In genomic region chr4:184598753-184599491, GRCh38 we compare ENCODE assay signal across 20 cellular contexts. TPM values are rescaled to one million over a fixed set of nuclear protein-coding genes. Genes with fewer than 3 reads are reported as not detected.
A peak's percentile ranks its signal among the peaks of the same experiment; 100 is the strongest.
DNase-seq lines count a peak whose midpoint lies in the region; ATAC-seq, FAIRE-seq and TF ChIP-seq lines count a peak whose summit lies in the region.
"Had no signal": no experiment of that assay in that cellular context is flagged by ENCODE, and none has a peak within 500 bp of the region (broad histone marks: within the 10 kb centered on the region; RNA-seq: fewer than 3 reads in every experiment).

No MANE protein-coding gene starts in this region.

- TF ChIP-seq POLR2A in HepG2 (IDR thresholded peaks at IDR 0.05; ENCODE audit: insufficient read depth in 1 of 2, low read depth in 2 of 2, low read length in 2 of 2) (no peak), testis (IDR thresholded peaks at IDR 0.05) (no peak)

- no peaks in the 10 kb centered on the region for H3K79me2 ChIP-seq in HepG2 (ENCODE audit: insufficient read depth, low read length)

- H3K27me3 ChIP-seq in liver (ENCODE audit: control insufficient read depth in 4 of 4, insufficient read depth in 4 of 4, low read length in 3 of 4) (no peaks in the 10 kb centered on the region), HepG2 (ENCODE audit: control insufficient read depth in 1 of 2, insufficient read depth in 2 of 2, low read length in 2 of 2) (no peaks in the 10 kb centered on the region), brain microvascular endothelial cell (replicated peaks) (no peaks in the 10 kb centered on the region), testis (no peaks in the 10 kb centered on the region)
- H3K27me3 ChIP-seq: SJSA1 had no signal

- no peak overlapping the region for H3K4me2 ChIP-seq in HepG2 (ENCODE audit: low read depth, low read length)

- CTCF ChIA-PET in HepG2 (lab: Yijun Ruan, JAX; ENCODE audit: low intra/inter-chr PET ratio, low total read pairs), result no interaction called here

- ATAC-seq in HepG2, result no peak
- ATAC-seq: activated T-helper 17 cell treated with anti-CD3 and anti-CD28 coated beads, Interleukin-2, amount 50 U/mL, for 72 hours; GM12878; psoas muscle had no signal

- no peak overlapping the region for H2AFZ ChIP-seq in HepG2 (ENCODE audit: low read length)

- TF ChIP-seq RAD21 in liver (IDR thresholded peaks at IDR 0.05) (no peak), HepG2 (CRISPR knock-in tag; IDR thresholded peaks at IDR 0.05) (no peak)

- no TSS peak for BruUV-seq in HepG2 (replicated peaks; lab: Mats Ljungman, UMichigan)

- DNase-seq in HepG2 (ENCODE audit: low spot score) (no peak), brain microvascular endothelial cell (peak; percentile 18), mucosa of gallbladder (ENCODE audit: low spot score) (peak; percentile 26), pons (ENCODE audit: low spot score) (no peak), NCI-H2196 (lab: John Stamatoyannopoulos, UW; ENCODE audit: unreplicated experiment) (no peak), testis (no peak)
- DNase-seq in stimulated activated CD4-positive, alpha-beta T cell treated with anti-CD3 and anti-CD28 coated beads, Interleukin-12 subunit alpha, Interleukin-12 subunit beta, amount 100 ng/mL, for 4 hours, result no peak
- DNase-seq: activated CD4-positive, CD25-positive, alpha-beta regulatory T cell; foreskin melanocyte; naive B cell; NCI-H1092; NCI-H526 treated with DMSO at 0.1 percent for 48 hours; psoas muscle; stimulated activated naive CD4-positive, alpha-beta T cell treated with Interleukin-2 at 50 U/mL for 16 hours had no signal

- H3K27ac ChIP-seq in liver (ENCODE audit: low read depth in 1 of 2, low read length in 2 of 2) (no peak overlapping the region), HepG2 (ENCODE audit: extremely low read length, insufficient read depth, low read length) (no peak overlapping the region), brain microvascular endothelial cell (no peak overlapping the region), testis (no peak overlapping the region)
- H3K27ac ChIP-seq: psoas muscle, SJSA1 had no signal

- no peak overlapping the region for H3K4me3 ChIP-seq in liver (ENCODE audit: low read depth in 1 of 3, low read length in 3 of 3)
- no peak overlapping the region for H3K4me3 ChIP-seq in HepG2 (replicated peaks in 1 of 3; ENCODE audit: insufficient read depth in 1 of 3, low read depth in 2 of 3, low read length in 3 of 3)
- no peak overlapping the region for H3K4me3 ChIP-seq in brain microvascular endothelial cell (ENCODE audit: low read depth, low read length)
- H3K4me3 ChIP-seq in testis, result no peak overlapping the region
- H3K4me3 ChIP-seq: GM12878, psoas muscle, SJSA1 had no signal

- POLR2A ChIA-PET in HepG2 (lab: Yijun Ruan, JAX), result interaction anchor here (1.3 kb wide), 1 partner anchor 10 kb away, joined by 4 read pairs; no protein-coding TSS in a partner anchor

- no peak for TF ChIP-seq CTCF in liver (IDR thresholded peaks at IDR 0.05; ENCODE audit: low read depth, low read length, missing input control)
- TF ChIP-seq CTCF in HepG2 (CRISPR knock-in tag; IDR thresholded peaks at IDR 0.05), result no peak
- TF ChIP-seq CTCF in brain microvascular endothelial cell (IDR thresholded peaks at IDR 0.05; ENCODE audit: low read depth, low read length, missing control alignments), result no peak
- no peak for TF ChIP-seq CTCF in testis (IDR thresholded peaks at IDR 0.05)

- no peak overlapping the region for H3K9ac ChIP-seq in liver (ENCODE audit: low read depth in 1 of 2, low read length in 2 of 2)
- no peak overlapping the region for H3K9ac ChIP-seq in HepG2 (ENCODE audit: insufficient read depth, low read depth, low read length)

- intact Hi-C loops in HepG2 (cut with micrococcal nuclease; ENCODE audit: unreplicated experiment) (no loop called here), testis (cut with DNase I; ENCODE audit: low total_unique reads) (no loop called here)

- H3K4me1 ChIP-seq in liver (ENCODE audit: control insufficient read depth in 4 of 4, insufficient read depth in 4 of 4, low read length in 3 of 4) (no peaks in the 10 kb centered on the region), HepG2 (ENCODE audit: insufficient read depth, low read length) (peaks cover 44% of the 10 kb centered on the region), testis (no peaks in the 10 kb centered on the region)
- H3K4me1 ChIP-seq: psoas muscle, SJSA1 had no signal

- FAIRE-seq in HepG2 (lab: Jason Lieb, UNC), result no peak
- FAIRE-seq: endometrium, GM12878, urothelium cell line had no signal

- no peaks in the 10 kb centered on the region for H4K20me1 ChIP-seq in HepG2 (ENCODE audit: insufficient read depth, low read length)

- H3K9me3 ChIP-seq in liver (ENCODE audit: control insufficient read depth in 4 of 4, low read length in 3 of 4) (no peaks in the 10 kb centered on the region), HepG2 (ENCODE audit: low read length) (no peaks in the 10 kb centered on the region; the same call in 1 of the 2 replicates), testis (no peaks in the 10 kb centered on the region)
- H3K9me3 ChIP-seq: psoas muscle, SJSA1 had no signal

- in situ Hi-C loops in HepG2 (cut with HindIII; ENCODE audit: extremely low pct_ligation_motif_present, low pct_unique_long_range_greater_than_20kb), result no loop called here
- in situ Hi-C loops in brain microvascular endothelial cell (cut with HindIII; ENCODE audit: low pct_ligation_motif_present, low sequenced_read_pairs), result no loop called here

- WGBS in liver, result 81% methylated on average over 12 of the region's 12 CpGs
- WGBS in HepG2 (ENCODE audit: low lambda C conversion rate), result 90% methylated on average over 11 of the region's 12 CpGs
- 77 to 85% methylated on average over 11 to 12 of the region's 12 CpGs for WGBS in testis, 2 donors

- peaks cover 0 to 2% (median 0%) of the 10 kb centered on the region in 4 donors for H3K36me3 ChIP-seq in liver (ENCODE audit: control insufficient read depth in 4 of 4, insufficient read depth in 3 of 4, low read depth in 1 of 4, low read length in 3 of 4)
- no peaks in the 10 kb centered on the region for H3K36me3 ChIP-seq in HepG2 (replicated peaks in 1 of 2; ENCODE audit: control insufficient read depth in 1 of 2, insufficient read depth in 2 of 2, low read length in 2 of 2)
- H3K36me3 ChIP-seq in brain microvascular endothelial cell (replicated peaks), result no peaks in the 10 kb centered on the region
- H3K36me3 ChIP-seq in testis (ENCODE audit: low read depth, missing control alignments), result no peaks in the 10 kb centered on the region
- H3K36me3 ChIP-seq: SJSA1 had no signal

- TF ChIP-seq EP300 in HepG2 (IDR thresholded peaks at IDR 0.05; ENCODE audit: low read depth in 2 of 2, low read length in 2 of 2) (no peak), HepG2 (CRISPR knock-in tag; IDR thresholded peaks at IDR 0.05; ENCODE audit: borderline replicate concordance) (no peak)

RNA-seq across cellular contexts. Expression of gene CASP3, which starts 50.3 kb away (rescaled TPM):
- total RNA-seq in liver (10 to 100 TPM; 13.2 to 30.1 TPM), HepG2 (2016; rRNA removed; fragmentation: Illumina TruSeq; extraction: Trizol) (77.8 and 139 TPM in 2 replicates), mucosa of gallbladder (20.5 TPM), testis (10 to 100 TPM; 12.0 to 12.3 TPM)
- polyA plus RNA-seq in liver (10 to 100 TPM in 1 of 2 donors, 1 to 10 TPM in 1; 7.8 to 10.4 TPM), HepG2 (2011; rRNA removed) (19.9 and 26.0 TPM in 2 replicates), testis (ENCODE audit: insufficient read depth, low read depth, low replicate concordance) (20.2 TPM)
- 6.9 and 8.3 TPM in 2 replicates for total RNA-seq in HepG2 (2016; cell fraction: cytosol; rRNA removed; fragmentation: Illumina TruSeq; extraction: Trizol; ENCODE audit: low read depth)
- total RNA-seq in HepG2 (2016; cell fraction: insoluble cytoplasmic fraction; rRNA removed; fragmentation: Illumina TruSeq; extraction: Trizol), result 76.3 and 140 TPM in 2 replicates
- 25.2 and 26.5 TPM in 2 replicates for total RNA-seq in HepG2 (2016; cell fraction: membrane; rRNA removed; fragmentation: Illumina TruSeq; extraction: Trizol)
- 38.4 and 42.0 TPM in 2 replicates for total RNA-seq in HepG2 (2016; cell fraction: nucleus; rRNA removed; fragmentation: Illumina TruSeq; extraction: Trizol)
- 9.9 and 15.6 TPM in 2 replicates for polyA plus RNA-seq in HepG2 (2011; cell fraction: cytosol; rRNA removed)
- polyA plus RNA-seq in HepG2 (2011; cell fraction: nucleus; rRNA removed), result 4.4 and 6.4 TPM in 2 replicates
- polyA plus RNA-seq in HepG2 (2012), result 22.6 and 26.2 TPM in 2 replicates
- polyA plus RNA-seq in HepG2 (2016; cell fraction: cytosol; fragmentation: Illumina TruSeq; extraction: Trizol; ENCODE audit: low read depth), result 4.5 and 4.9 TPM in 2 replicates
- polyA plus RNA-seq in HepG2 (2016; cell fraction: insoluble cytoplasmic fraction; fragmentation: Illumina TruSeq; extraction: Trizol; ENCODE audit: low read depth), result 116 and 129 TPM in 2 replicates
- polyA plus RNA-seq in HepG2 (2016; cell fraction: membrane; fragmentation: Illumina TruSeq; extraction: Trizol; ENCODE audit: low read depth), result 13.7 and 15.0 TPM in 2 replicates
- 50.9 and 57.0 TPM in 2 replicates for polyA plus RNA-seq in HepG2 (2016; cell fraction: nucleus; fragmentation: Illumina TruSeq; extraction: Trizol; ENCODE audit: insufficient read depth, low read depth)
- polyA minus RNA-seq in HepG2 (2011; rRNA and poly(A)+ RNA removed; ENCODE audit: low replicate concordance), result 5.3 and 7.6 TPM in 2 replicates
- 9.8 and 11.5 TPM in 2 replicates for polyA minus RNA-seq in HepG2 (2011; cell fraction: cytosol; rRNA and poly(A)+ RNA removed)
- 13.1 and 13.6 TPM in 2 replicates for polyA minus RNA-seq in HepG2 (2011; cell fraction: nucleus; rRNA and poly(A)+ RNA removed)

RNA-seq across cellular contexts. Expression of gene PRIMPOL, which starts 50.6 kb away (rescaled TPM):
- 1 to 10 TPM; 5.9 to 7.3 TPM for total RNA-seq in liver
- polyA plus RNA-seq in liver, result 1 to 10 TPM; 2.2 to 5.0 TPM
- 11.0 and 17.3 TPM in 2 replicates for total RNA-seq in HepG2 (2016; rRNA removed; fragmentation: Illumina TruSeq; extraction: Trizol)
- 9.6 and 10.1 TPM in 2 replicates for total RNA-seq in HepG2 (2016; cell fraction: cytosol; rRNA removed; fragmentation: Illumina TruSeq; extraction: Trizol; ENCODE audit: low read depth)
- 10.8 and 14.2 TPM in 2 replicates for total RNA-seq in HepG2 (2016; cell fraction: insoluble cytoplasmic fraction; rRNA removed; fragmentation: Illumina TruSeq; extraction: Trizol)
- 6.1 and 6.6 TPM in 2 replicates for total RNA-seq in HepG2 (2016; cell fraction: membrane; rRNA removed; fragmentation: Illumina TruSeq; extraction: Trizol)
- 7.1 and 11.9 TPM in 2 replicates for total RNA-seq in HepG2 (2016; cell fraction: nucleus; rRNA removed; fragmentation: Illumina TruSeq; extraction: Trizol)
- 4.4 and 7.3 TPM in 2 replicates for polyA plus RNA-seq in HepG2 (2011; rRNA removed)
- polyA plus RNA-seq in HepG2 (2011; cell fraction: cytosol; rRNA removed), result 1.4 and 2.2 TPM in 2 replicates
- 3.0 and 4.4 TPM in 2 replicates for polyA plus RNA-seq in HepG2 (2011; cell fraction: nucleus; rRNA removed)
- polyA plus RNA-seq in HepG2 (2012), result 5.3 and 5.4 TPM in 2 replicates
- polyA plus RNA-seq in HepG2 (2016; cell fraction: cytosol; fragmentation: Illumina TruSeq; extraction: Trizol; ENCODE audit: low read depth), result 0.87 and 1.7 TPM in 2 replicates
- 9.6 and 12.3 TPM in 2 replicates for polyA plus RNA-seq in HepG2 (2016; cell fraction: insoluble cytoplasmic fraction; fragmentation: Illumina TruSeq; extraction: Trizol; ENCODE audit: low read depth)
- polyA plus RNA-seq in HepG2 (2016; cell fraction: membrane; fragmentation: Illumina TruSeq; extraction: Trizol; ENCODE audit: low read depth), result 2.6 and 3.3 TPM in 2 replicates
- polyA plus RNA-seq in HepG2 (2016; cell fraction: nucleus; fragmentation: Illumina TruSeq; extraction: Trizol; ENCODE audit: insufficient read depth, low read depth), result 20.4 and 22.6 TPM in 2 replicates
- polyA minus RNA-seq in HepG2 (2011; rRNA and poly(A)+ RNA removed; ENCODE audit: low replicate concordance), result 1.2 and 2.0 TPM in 2 replicates
- 1.1 and 2.1 TPM in 2 replicates for polyA minus RNA-seq in HepG2 (2011; cell fraction: cytosol; rRNA and poly(A)+ RNA removed)
- 4.6 and 6.2 TPM in 2 replicates for polyA minus RNA-seq in HepG2 (2011; cell fraction: nucleus; rRNA and poly(A)+ RNA removed)
- total RNA-seq in mucosa of gallbladder, result 15.9 TPM
- 10 to 100 TPM; 17.6 to 18.8 TPM for total RNA-seq in testis
- polyA plus RNA-seq in testis (ENCODE audit: insufficient read depth, low read depth, low replicate concordance), result 16.3 TPM

Comparison
In these comparisons a context has a peak if more than half of its experiments do, and no peak if none do; other contexts are left out.
1. DNase-seq: peak in brain microvascular endothelial cell (single experiment) and mucosa of gallbladder (single experiment); none in HepG2 (single experiment), pons (single experiment), NCI-H2196 (single experiment), stimulated activated CD4-positive, alpha-beta T cell treated with anti-CD3 and anti-CD28 coated beads, Interleukin-12 subunit alpha, Interleukin-12 subunit beta, amount 100 ng/mL, for 4 hours (single experiment) and testis (single experiment).